Comparison of ENCODE assay signal across 1 cellular context in the genomic region with DNA sequence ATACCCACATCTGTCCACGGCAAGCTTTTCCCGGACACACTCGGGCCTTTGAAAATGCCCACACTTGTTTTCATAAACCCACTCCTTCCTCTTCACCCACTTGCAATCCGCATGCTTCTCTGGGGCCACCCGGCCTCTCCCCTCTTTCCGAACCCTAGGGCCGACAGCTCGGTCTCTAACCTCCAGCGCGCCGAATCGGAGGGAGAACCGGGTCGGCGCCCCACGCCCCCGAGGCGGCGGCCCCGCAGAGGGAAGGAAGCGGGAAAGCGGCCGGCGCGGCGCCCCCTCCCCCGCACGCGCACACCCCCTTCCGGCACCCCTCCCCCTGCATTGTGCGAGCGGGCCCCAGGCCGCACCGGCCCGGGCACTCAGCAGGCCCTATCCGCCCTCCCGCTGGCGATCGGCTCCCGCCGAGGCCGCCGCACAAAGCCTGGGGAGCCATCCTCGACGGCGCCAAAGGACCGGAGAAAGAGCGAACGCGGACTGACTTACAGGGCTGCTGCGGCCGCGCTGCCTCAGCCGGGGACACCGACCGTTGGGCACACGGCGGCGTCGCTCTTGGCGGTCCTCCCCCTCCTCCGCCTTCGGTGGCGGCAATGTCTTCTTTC.
TF ChIP-seq lines count a peak whose summit lies in the region.

No MANE protein-coding gene starts in this region.

TF ChIP-seq in HepG2, 621 proteins besides CTCF, POLR2A, EP300 and RAD21 (continued from another document and continues in another):
- TF ChIP-seq, protein P1, sequence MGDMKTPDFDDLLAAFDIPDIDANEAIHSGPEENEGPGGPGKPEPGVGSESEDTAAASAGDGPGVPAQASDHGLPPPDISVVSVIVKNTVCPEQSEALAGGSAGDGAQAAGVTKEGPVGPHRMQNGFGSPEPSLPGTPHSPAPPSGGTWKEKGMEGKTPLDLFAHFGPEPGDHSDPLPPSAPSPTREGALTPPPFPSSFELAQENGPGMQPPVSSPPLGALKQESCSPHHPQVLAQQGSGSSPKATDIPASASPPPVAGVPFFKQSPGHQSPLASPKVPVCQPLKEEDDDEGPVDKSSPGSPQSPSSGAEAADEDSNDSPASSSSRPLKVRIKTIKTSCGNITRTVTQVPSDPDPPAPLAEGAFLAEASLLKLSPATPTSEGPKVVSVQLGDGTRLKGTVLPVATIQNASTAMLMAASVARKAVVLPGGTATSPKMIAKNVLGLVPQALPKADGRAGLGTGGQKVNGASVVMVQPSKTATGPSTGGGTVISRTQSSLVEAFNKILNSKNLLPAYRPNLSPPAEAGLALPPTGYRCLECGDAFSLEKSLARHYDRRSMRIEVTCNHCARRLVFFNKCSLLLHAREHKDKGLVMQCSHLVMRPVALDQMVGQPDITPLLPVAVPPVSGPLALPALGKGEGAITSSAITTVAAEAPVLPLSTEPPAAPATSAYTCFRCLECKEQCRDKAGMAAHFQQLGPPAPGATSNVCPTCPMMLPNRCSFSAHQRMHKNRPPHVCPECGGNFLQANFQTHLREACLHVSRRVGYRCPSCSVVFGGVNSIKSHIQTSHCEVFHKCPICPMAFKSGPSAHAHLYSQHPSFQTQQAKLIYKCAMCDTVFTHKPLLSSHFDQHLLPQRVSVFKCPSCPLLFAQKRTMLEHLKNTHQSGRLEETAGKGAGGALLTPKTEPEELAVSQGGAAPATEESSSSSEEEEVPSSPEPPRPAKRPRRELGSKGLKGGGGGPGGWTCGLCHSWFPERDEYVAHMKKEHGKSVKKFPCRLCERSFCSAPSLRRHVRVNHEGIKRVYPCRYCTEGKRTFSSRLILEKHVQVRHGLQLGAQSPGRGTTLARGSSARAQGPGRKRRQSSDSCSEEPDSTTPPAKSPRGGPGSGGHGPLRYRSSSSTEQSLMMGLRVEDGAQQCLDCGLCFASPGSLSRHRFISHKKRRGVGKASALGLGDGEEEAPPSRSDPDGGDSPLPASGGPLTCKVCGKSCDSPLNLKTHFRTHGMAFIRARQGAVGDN (CRISPR knock-in tag; IDR thresholded peaks at IDR 0.05) = no peak
- TF ChIP-seq HIVEP1 (CRISPR knock-in tag; IDR thresholded peaks at IDR 0.05) (0 out of 2 replicates have a peak, but pooled peaks have one; percentile 37), IKZF4 (CRISPR knock-in tag; IDR thresholded peaks at IDR 0.05; ENCODE audit: borderline replicate concordance, low read depth, not compliant biosample characterization) (peak; percentile 75), KAT2B (IDR thresholded peaks at IDR 0.05; ENCODE audit: borderline replicate concordance, low read depth, low read length) (no peak), ZNF468 (CRISPR knock-in tag; IDR thresholded peaks at IDR 0.05) (peak; percentile 86; the same call in 1 of the 2 replicates), GATA4 (IDR thresholded peaks at IDR 0.05; ENCODE audit: borderline replicate concordance, low read depth) (no peak), REL (CRISPR knock-in tag; conservative IDR thresholded peaks at IDR 0.05) (no peak; the same call in 1 of the 2 replicates), SIX1 (CRISPR knock-in tag; IDR thresholded peaks at IDR 0.05; ENCODE audit: borderline replicate concordance) (no peak), ZMAT3 (CRISPR knock-in tag; conservative IDR thresholded peaks at IDR 0.05) (no peak; the same call in 1 of the 2 replicates), HNRNPH1 (optimal IDR thresholded peaks at IDR 0.05; ENCODE audit: low read depth, low read length) (no peak), KLF16 (CRISPR knock-in tag; IDR thresholded peaks at IDR 0.05) (peak; percentile 64 to 80; a peak in 3 of 4 replicates), ATF7 (IDR thresholded peaks at IDR 0.05) (no peak), ATF7 (CRISPR knock-in tag; IDR thresholded peaks at IDR 0.05) (no peak; the same call in 1 of the 2 replicates), GTF3A (CRISPR knock-in tag; conservative IDR thresholded peaks at IDR 0.05) (0 out of 2 replicates have a peak, but pooled peaks have one; percentile 4), SALL1 (CRISPR knock-in tag; IDR thresholded peaks at IDR 0.05) (peak; percentile 42), ZNF441 (CRISPR knock-in tag; IDR thresholded peaks at IDR 0.05; ENCODE audit: borderline replicate concordance) (no peak), ZNF563 (CRISPR knock-in tag; IDR thresholded peaks at IDR 0.05) (no peak; the same call in 1 of the 2 replicates), NPAS2 (CRISPR knock-in tag; IDR thresholded peaks at IDR 0.05; ENCODE audit: borderline replicate concordance) (0 out of 2 replicates have a peak, but pooled peaks have one; percentile 59), KDM5B (CRISPR knock-in tag; IDR thresholded peaks at IDR 0.05; ENCODE audit: borderline replicate concordance) (no peak; the same call in 1 of the 2 replicates), KDM6A (CRISPR knock-in tag; IDR thresholded peaks at IDR 0.05; ENCODE audit: low read depth) (no peak; the same call in 1 of the 2 replicates), KDM1A (CRISPR knock-in tag; IDR thresholded peaks at IDR 0.05) (no peak), DMAP1 (CRISPR knock-in tag; IDR thresholded peaks at IDR 0.05) (no peak; the same call in 1 of the 2 replicates), ZNF672 (CRISPR knock-in tag; IDR thresholded peaks at IDR 0.05) (no peak), ZNF629 (CRISPR knock-in tag; conservative IDR thresholded peaks at IDR 0.05) (no peak), ZMYM3 (CRISPR knock-in tag; IDR thresholded peaks at IDR 0.05) (no peak), ZSCAN22 (CRISPR knock-in tag; IDR thresholded peaks at IDR 0.05) (no peak)
- TF ChIP-seq, protein P2, sequence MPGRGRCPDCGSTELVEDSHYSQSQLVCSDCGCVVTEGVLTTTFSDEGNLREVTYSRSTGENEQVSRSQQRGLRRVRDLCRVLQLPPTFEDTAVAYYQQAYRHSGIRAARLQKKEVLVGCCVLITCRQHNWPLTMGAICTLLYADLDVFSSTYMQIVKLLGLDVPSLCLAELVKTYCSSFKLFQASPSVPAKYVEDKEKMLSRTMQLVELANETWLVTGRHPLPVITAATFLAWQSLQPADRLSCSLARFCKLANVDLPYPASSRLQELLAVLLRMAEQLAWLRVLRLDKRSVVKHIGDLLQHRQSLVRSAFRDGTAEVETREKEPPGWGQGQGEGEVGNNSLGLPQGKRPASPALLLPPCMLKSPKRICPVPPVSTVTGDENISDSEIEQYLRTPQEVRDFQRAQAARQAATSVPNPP (CRISPR knock-in tag; IDR thresholded peaks at IDR 0.05) = no peak
- TF ChIP-seq, protein P3, sequence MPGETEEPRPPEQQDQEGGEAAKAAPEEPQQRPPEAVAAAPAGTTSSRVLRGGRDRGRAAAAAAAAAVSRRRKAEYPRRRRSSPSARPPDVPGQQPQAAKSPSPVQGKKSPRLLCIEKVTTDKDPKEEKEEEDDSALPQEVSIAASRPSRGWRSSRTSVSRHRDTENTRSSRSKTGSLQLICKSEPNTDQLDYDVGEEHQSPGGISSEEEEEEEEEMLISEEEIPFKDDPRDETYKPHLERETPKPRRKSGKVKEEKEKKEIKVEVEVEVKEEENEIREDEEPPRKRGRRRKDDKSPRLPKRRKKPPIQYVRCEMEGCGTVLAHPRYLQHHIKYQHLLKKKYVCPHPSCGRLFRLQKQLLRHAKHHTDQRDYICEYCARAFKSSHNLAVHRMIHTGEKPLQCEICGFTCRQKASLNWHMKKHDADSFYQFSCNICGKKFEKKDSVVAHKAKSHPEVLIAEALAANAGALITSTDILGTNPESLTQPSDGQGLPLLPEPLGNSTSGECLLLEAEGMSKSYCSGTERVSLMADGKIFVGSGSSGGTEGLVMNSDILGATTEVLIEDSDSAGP (CRISPR knock-in tag; IDR thresholded peaks at IDR 0.05; ENCODE audit: borderline replicate concordance) = no peak
- TF ChIP-seq, protein P4, sequence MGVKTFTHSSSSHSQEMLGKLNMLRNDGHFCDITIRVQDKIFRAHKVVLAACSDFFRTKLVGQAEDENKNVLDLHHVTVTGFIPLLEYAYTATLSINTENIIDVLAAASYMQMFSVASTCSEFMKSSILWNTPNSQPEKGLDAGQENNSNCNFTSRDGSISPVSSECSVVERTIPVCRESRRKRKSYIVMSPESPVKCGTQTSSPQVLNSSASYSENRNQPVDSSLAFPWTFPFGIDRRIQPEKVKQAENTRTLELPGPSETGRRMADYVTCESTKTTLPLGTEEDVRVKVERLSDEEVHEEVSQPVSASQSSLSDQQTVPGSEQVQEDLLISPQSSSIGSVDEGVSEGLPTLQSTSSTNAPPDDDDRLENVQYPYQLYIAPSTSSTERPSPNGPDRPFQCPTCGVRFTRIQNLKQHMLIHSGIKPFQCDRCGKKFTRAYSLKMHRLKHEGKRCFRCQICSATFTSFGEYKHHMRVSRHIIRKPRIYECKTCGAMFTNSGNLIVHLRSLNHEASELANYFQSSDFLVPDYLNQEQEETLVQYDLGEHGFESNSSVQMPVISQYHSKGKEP (CRISPR knock-in tag; IDR thresholded peaks at IDR 0.05) = no peak
- TF ChIP-seq, protein P5, sequence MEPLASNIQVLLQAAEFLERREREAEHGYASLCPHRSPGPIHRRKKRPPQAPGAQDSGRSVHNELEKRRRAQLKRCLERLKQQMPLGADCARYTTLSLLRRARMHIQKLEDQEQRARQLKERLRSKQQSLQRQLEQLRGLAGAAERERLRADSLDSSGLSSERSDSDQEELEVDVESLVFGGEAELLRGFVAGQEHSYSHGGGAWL (CRISPR knock-in tag; IDR thresholded peaks at IDR 0.05) = 0 out of 2 replicates have a peak, but pooled peaks have one; percentile 52
- TF ChIP-seq, protein P6, sequence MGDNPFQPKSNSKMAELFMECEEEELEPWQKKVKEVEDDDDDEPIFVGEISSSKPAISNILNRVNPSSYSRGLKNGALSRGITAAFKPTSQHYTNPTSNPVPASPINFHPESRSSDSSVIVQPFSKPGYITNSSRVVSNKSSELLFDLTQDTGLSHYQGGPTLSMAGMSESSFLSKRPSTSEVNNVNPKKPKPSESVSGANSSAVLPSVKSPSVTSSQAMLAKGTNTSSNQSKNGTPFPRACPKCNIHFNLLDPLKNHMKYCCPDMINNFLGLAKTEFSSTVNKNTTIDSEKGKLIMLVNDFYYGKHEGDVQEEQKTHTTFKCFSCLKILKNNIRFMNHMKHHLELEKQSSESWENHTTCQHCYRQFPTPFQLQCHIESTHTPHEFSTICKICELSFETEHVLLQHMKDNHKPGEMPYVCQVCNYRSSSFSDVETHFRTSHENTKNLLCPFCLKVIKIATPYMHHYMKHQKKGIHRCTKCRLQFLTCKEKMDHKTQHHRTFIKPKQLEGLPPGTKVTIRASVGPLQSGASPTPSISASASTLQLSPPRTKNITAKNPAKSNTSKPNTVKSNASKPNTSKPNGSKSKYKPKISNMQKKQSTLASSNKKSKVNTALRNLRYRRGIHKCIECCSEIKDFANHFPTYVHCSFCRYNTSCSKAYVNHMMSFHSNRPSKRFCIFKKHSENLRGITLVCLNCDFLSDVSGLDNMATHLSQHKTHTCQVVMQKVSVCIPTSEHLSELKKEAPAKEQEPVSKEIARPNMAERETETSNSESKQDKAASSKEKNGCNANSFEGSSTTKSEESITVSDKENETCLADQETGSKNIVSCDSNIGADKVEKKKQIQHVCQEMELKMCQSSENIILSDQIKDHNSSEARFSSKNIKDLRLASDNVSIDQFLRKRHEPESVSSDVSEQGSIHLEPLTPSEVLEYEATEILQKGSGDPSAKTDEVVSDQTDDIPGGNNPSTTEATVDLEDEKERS (CRISPR knock-in tag; IDR thresholded peaks at IDR 0.05) = no peak
- TF ChIP-seq, protein P7, sequence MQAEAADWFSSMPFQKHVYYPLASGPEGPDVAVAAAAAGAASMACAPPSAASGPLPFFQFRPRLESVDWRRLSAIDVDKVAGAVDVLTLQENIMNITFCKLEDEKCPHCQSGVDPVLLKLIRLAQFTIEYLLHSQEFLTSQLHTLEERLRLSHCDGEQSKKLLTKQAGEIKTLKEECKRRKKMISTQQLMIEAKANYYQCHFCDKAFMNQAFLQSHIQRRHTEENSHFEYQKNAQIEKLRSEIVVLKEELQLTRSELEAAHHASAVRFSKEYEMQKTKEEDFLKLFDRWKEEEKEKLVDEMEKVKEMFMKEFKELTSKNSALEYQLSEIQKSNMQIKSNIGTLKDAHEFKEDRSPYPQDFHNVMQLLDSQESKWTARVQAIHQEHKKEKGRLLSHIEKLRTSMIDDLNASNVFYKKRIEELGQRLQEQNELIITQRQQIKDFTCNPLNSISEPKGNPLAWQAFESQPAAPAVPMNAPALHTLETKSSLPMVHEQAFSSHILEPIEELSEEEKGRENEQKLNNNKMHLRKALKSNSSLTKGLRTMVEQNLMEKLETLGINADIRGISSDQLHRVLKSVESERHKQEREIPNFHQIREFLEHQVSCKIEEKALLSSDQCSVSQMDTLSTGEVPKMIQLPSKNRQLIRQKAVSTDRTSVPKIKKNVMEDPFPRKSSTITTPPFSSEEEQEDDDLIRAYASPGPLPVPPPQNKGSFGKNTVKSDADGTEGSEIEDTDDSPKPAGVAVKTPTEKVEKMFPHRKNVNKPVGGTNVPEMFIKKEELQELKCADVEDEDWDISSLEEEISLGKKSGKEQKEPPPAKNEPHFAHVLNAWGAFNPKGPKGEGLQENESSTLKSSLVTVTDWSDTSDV (CRISPR knock-in tag; IDR thresholded peaks at IDR 0.05) = no peak; the same call in 1 of the 2 replicates
- TF ChIP-seq, protein P8, sequence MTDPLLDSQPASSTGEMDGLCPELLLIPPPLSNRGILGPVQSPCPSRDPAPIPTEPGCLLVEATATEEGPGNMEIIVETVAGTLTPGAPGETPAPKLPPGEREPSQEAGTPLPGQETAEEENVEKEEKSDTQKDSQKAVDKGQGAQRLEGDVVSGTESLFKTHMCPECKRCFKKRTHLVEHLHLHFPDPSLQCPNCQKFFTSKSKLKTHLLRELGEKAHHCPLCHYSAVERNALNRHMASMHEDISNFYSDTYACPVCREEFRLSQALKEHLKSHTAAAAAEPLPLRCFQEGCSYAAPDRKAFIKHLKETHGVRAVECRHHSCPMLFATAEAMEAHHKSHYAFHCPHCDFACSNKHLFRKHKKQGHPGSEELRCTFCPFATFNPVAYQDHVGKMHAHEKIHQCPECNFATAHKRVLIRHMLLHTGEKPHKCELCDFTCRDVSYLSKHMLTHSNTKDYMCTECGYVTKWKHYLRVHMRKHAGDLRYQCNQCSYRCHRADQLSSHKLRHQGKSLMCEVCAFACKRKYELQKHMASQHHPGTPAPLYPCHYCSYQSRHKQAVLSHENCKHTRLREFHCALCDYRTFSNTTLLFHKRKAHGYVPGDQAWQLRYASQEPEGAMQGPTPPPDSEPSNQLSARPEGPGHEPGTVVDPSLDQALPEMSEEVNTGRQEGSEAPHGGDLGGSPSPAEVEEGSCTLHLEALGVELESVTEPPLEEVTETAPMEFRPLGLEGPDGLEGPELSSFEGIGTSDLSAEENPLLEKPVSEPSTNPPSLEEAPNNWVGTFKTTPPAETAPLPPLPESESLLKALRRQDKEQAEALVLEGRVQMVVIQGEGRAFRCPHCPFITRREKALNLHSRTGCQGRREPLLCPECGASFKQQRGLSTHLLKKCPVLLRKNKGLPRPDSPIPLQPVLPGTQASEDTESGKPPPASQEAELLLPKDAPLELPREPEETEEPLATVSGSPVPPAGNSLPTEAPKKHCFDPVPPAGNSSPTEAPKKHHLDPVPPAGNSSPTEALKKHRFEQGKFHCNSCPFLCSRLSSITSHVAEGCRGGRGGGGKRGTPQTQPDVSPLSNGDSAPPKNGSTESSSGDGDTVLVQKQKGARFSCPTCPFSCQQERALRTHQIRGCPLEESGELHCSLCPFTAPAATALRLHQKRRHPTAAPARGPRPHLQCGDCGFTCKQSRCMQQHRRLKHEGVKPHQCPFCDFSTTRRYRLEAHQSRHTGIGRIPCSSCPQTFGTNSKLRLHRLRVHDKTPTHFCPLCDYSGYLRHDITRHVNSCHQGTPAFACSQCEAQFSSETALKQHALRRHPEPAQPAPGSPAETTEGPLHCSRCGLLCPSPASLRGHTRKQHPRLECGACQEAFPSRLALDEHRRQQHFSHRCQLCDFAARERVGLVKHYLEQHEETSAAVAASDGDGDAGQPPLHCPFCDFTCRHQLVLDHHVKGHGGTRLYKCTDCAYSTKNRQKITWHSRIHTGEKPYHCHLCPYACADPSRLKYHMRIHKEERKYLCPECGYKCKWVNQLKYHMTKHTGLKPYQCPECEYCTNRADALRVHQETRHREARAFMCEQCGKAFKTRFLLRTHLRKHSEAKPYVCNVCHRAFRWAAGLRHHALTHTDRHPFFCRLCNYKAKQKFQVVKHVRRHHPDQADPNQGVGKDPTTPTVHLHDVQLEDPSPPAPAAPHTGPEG (CRISPR knock-in tag; IDR thresholded peaks at IDR 0.05) = peak; percentile 63
